Comparison of ENCODE assay signal across 31 cellular contexts in the genomic region with DNA sequence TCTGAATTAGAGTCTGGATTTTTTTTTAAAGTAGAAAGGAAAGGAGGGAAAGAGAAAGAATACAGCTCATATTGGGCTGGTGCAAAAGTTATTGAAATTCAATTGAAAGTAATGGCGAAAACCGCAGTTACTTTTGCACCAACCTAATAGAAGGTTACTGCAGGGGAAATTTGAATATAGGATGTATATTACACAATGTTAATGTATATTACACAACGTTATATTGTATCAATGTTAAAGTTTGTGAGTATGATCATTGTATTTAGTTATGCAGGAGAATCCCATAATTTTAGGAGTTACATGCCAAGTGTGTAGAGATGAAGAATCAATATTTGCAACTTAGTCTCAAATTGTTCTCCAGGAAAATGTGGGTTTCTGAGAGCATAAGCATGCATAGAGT.
"Had no signal": no experiment of that assay in that cellular context is flagged by ENCODE, and none has a peak within 500 bp of the region (broad histone marks: within the 10 kb centered on the region; RNA-seq: fewer than 3 reads in every experiment).

No MANE protein-coding gene starts in this region.

- DNase-seq: naive B cell; naive thymus-derived CD8-positive, alpha-beta T cell; nephron progenitor cell; occipital lobe; ovary; posterior cingulate gyrus; psoas muscle; right cardiac atrium; spleen; stimulated activated CD4-positive, alpha-beta T cell treated with anti-CD3 and anti-CD28 coated beads, Interleukin-12 subunit alpha, Interleukin-12 subunit beta, amount 100 ng/mL, for 4 hours; stimulated activated CD4-positive, alpha-beta T cell treated with anti-CD3 and anti-CD28 coated beads, Interleukin-1b, Interleukin-23, amount 100 ng/mL, for 48 hours; stimulated activated CD4-positive, alpha-beta T cell treated with anti-CD3 and anti-CD28 coated beads, Interleukin-4, amount 100 ng/mL, for 1 hour; stimulated activated CD4-positive, alpha-beta T cell treated with anti-CD3 and anti-CD28 coated beads, Interleukin-4, amount 100 ng/mL, for 4 hours; stimulated activated CD8-positive, alpha-beta memory T cell treated with anti-CD3 and anti-CD28 coated beads, Interleukin-4, amount 100 ng/mL, for 48 hours; stimulated activated naive CD4-positive, alpha-beta T cell; stimulated activated naive CD8-positive, alpha-beta T cell treated with anti-CD3 and anti-CD28 coated beads, Interleukin-15, amount 100 ng/mL, for 72 hours; stimulated activated naive CD8-positive, alpha-beta T cell treated with anti-CD3 and anti-CD28 coated beads, Interleukin-15, Interleukin-2, amounts not matched to agents 100 U/mL and 50 U/mL, for 24 hours; substantia nigra; testis; tibial artery; transverse colon had no signal

- H3K4me3 ChIP-seq: neural progenitor cell, ovary, psoas muscle, skin epidermis, smooth muscle cell, spleen, suprapubic skin, testis, tibial artery, transverse colon, vagina had no signal

- H3K36me3 ChIP-seq: ovary had no signal

- H3K9me3 ChIP-seq: ovary, psoas muscle, spleen, suprapubic skin, testis, tibial artery, transverse colon, vagina had no signal

- H3K4me2 ChIP-seq: neural progenitor cell, smooth muscle cell had no signal

- H3K27ac ChIP-seq: neural progenitor cell, ovary, parathyroid adenoma, psoas muscle, skin epidermis, spleen, suprapubic skin, testis, tibial artery, transverse colon, vagina had no signal

- FAIRE-seq: urothelium cell line had no signal

- H2AFZ ChIP-seq: neural progenitor cell, parathyroid adenoma had no signal

- H3K9ac ChIP-seq: neural progenitor cell, parathyroid adenoma had no signal

- H3K27me3 ChIP-seq: ovary, suprapubic skin, testis, vagina had no signal

- ATAC-seq: naive thymus-derived CD8-positive, alpha-beta T cell; natural killer cell treated with Interleukin-12 subunit alpha and Interleukin-12 subunit beta and Interleukin-15 and Interleukin-18, amount 100 ng/mL, for 72 hours; psoas muscle; right cardiac atrium; sciatic nerve; stimulated activated memory B cell treated with anti-CD40 and anti-IgM and Interleukin-4, amounts not matched to agents 10 μg/mL and 1 μg/mL and 100 μg/mL, for 72 hours; stimulated activated naive CD8-positive, alpha-beta T cell treated with anti-CD3 and anti-CD28 coated beads, Interleukin-15, amount 100 ng/mL, for 72 hours; stimulated activated naive CD8-positive, alpha-beta T cell treated with anti-CD3 and anti-CD28 coated beads, Interleukin-15, Interleukin-2, amounts not matched to agents 100 U/mL and 50 U/mL, for 24 hours had no signal
